ENCODE assay signal across 8 cellular contexts in genomic region chr9:128554155-128554862, GRCh38. TPM values are rescaled to one million over a fixed set of nuclear protein-coding genes. Genes with fewer than 3 reads are reported as not detected.
DNase-seq lines count a peak whose midpoint lies in the region; ATAC-seq, FAIRE-seq and TF ChIP-seq lines count a peak whose summit lies in the region.

No MANE protein-coding gene starts in this region.

- no peak for ATAC-seq in GM21447 (IDR thresholded peaks at IDR 0.05; ENCODE audit: unreplicated experiment)

- H3K9me3 ChIP-seq in AG04450 (ENCODE audit: control insufficient read depth, insufficient read depth, low read length), result no peaks in the 10 kb centered on the region
- H3K9me3 ChIP-seq in ovary, result no peaks in the 10 kb centered on the region

- H3K27ac ChIP-seq in AG04450 (ENCODE audit: low read depth, low read length), result peak overlapping the region; percentile 74
- peak overlapping the region in 1 of 2 donors; percentile 30 for H3K27ac ChIP-seq in ovary

- no peak for FAIRE-seq in D721Med (lab: Jason Lieb, UNC)

- H3K4me3 ChIP-seq in AG04450 (ENCODE audit: low read depth, low read length) (peak overlapping the region; percentile 87), fibroblast of pulmonary artery (replicated peaks; ENCODE audit: low read depth, low read length) (peak overlapping the region; percentile 87), ovary (no peak overlapping the region)

- POLR2A ChIA-PET in AG04450 (lab: Yijun Ruan, JAX), result interaction anchor here (0.7 to 1.1 kb wide), 6 partner anchors 11 to 134 kb away, joined by 3 read pairs; partner anchors contain the start of genes CERCAM and GLE1

- TF ChIP-seq POLR2A in ovary (IDR thresholded peaks at IDR 0.05), result no peak

- TF ChIP-seq EP300 in ovary (IDR thresholded peaks at IDR 0.05), result no peak

- H3K36me3 ChIP-seq in ovary, result no peaks in the 10 kb centered on the region

- H3K27me3 ChIP-seq in AG04450 (ENCODE audit: control insufficient read depth, insufficient read depth, low read length) (no peaks in the 10 kb centered on the region), ovary (no peaks in the 10 kb centered on the region)

- peaks cover 10% of the 10 kb centered on the region for H3K4me1 ChIP-seq in ovary (ENCODE audit: insufficient read depth)

- intact Hi-C loops in ovary (cut with DNase I), result loop anchor here in 1 of 4 donors (5.0 kb wide), 1 partner anchor 192 kb away; no protein-coding TSS in a partner anchor

- WGBS in ovary, 3 donors, result 2 to 9% (median 3%) methylated on average over 5 of the region's 5 CpGs

- DNase-seq in AG04450 (ENCODE audit: low read depth, low spot score), result peak; percentile 79
- DNase-seq in HT-29 (ENCODE audit: low spot score), result peak; percentile 50
- peak; percentile 41 to 60 for DNase-seq in activated CD4-positive, alpha-beta T cell treated with anti-CD3 and anti-CD28 coated beads, Interleukin-2, amount 50 U/mL, for 48 hours
- DNase-seq in fibroblast of pulmonary artery (ENCODE audit: low read depth), result peak; percentile 97
- peak; percentile 31 to 67 (median 59) for DNase-seq in ovary
- DNase-seq in D721Med (ENCODE audit: insufficient read length, low spot score), result no peak
- DNase-seq in NCI-H187 (lab: John Stamatoyannopoulos, UW), result no peak

- CTCF ChIA-PET in AG04450 (lab: Charles Lee), result interaction anchor here (0.6 kb wide), 1 partner anchor 92 kb away, joined by 3 read pairs; no protein-coding TSS in a partner anchor

- TF ChIP-seq CTCF in AG04450 (IDR thresholded peaks at IDR 0.05; ENCODE audit: low read depth, low read length), result peak; percentile 22; the same call in 1 of the 2 replicates
- no peak for TF ChIP-seq CTCF in fibroblast of pulmonary artery (IDR thresholded peaks at IDR 0.05; ENCODE audit: low read length, missing control alignments)
- TF ChIP-seq CTCF in ovary (IDR thresholded peaks at IDR 0.05), result no peak
- no peak for TF ChIP-seq CTCF in D721Med (IDR thresholded peaks at IDR 0.05; ENCODE audit: insufficient read depth, missing control alignments)

RNA-seq across cellular contexts. Expression of gene SPTAN1, which starts 1.9 kb away (rescaled TPM):
- 211 and 275 TPM in 2 replicates for polyA plus RNA-seq in AG04450 (2011; rRNA removed)
- polyA minus RNA-seq in AG04450 (2011; rRNA and poly(A)+ RNA removed), result 750 and 947 TPM in 2 replicates
- 192 and 203 TPM in 2 replicates for total RNA-seq in HT-29 (2014; rRNA removed; shearing (Covaris generic))
- 100 to 1,000 TPM; 140 to 301 (median 261) TPM for total RNA-seq in ovary
- polyA plus RNA-seq in ovary, result 100 to 1,000 TPM; 120 to 241 TPM

RNA-seq across cellular contexts. Expression of gene GLE1, which starts 49.8 kb away (rescaled TPM):
- 21.6 and 27.3 TPM in 2 replicates for polyA plus RNA-seq in AG04450 (2011; rRNA removed)
- 26.6 and 27.5 TPM in 2 replicates for polyA minus RNA-seq in AG04450 (2011; rRNA and poly(A)+ RNA removed)
- 28.4 and 33.9 TPM in 2 replicates for total RNA-seq in HT-29 (2014; rRNA removed; shearing (Covaris generic))
- 10 to 100 TPM; 12.4 to 20.2 (median 19.0) TPM for total RNA-seq in ovary
- polyA plus RNA-seq in ovary, result 10 to 100 TPM; 14.0 to 28.2 TPM

Comparison
In these comparisons a context has a peak if more than half of its experiments do, and no peak if none do; other contexts are left out.
1. DNase-seq: peak in AG04450 (single experiment), HT-29 (single experiment), activated CD4-positive, alpha-beta T cell treated with anti-CD3 and anti-CD28 coated beads, Interleukin-2, amount 50 U/mL, for 48 hours (2 of 2), fibroblast of pulmonary artery (single experiment) and ovary (5 of 5); none in D721Med (single experiment) and NCI-H187 (0 of 2).